Comparison of ENCODE assay signal across 6 cellular contexts in genomic region chr7:24517166-24517565, GRCh38.
"Had no signal": no experiment of that assay in that cellular context is flagged by ENCODE, and none has a peak within 500 bp of the region (broad histone marks: within the 10 kb centered on the region; RNA-seq: fewer than 3 reads in every experiment).

No MANE protein-coding gene starts in this region.

- H3K4me2 ChIP-seq: KMS-11 had no signal

- H3K9ac ChIP-seq: KMS-11 had no signal

- H3K4me3 ChIP-seq: K562 had no signal

- DNase-seq: KBM-7, KG1 had no signal

- FAIRE-seq: HTR-8/SVneo, K562 had no signal

- H3K27ac ChIP-seq: HL-60, KMS-11 had no signal

- ATAC-seq: K562 had no signal
